27 cellular contexts compared by ENCODE assay signal in the genomic region with DNA sequence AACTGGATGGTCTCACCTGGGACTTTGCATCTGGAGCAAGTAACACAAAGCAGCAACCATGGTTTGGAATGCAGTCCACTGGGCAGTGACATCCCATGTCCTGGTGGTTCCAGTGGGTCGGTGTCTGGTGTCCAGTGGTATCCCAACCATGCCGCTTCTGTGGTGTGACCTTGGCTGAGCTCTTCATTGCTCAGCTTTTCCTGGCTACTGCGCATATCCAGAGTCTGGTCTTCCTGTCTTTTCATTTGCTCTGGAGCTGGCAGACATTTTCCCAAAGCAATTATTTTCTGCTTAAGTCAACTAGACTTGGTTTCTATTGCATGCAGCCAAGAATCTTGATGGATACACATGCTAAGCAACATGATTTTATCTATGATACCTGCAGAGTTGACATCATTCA. TPM values are rescaled to one million over a fixed set of nuclear protein-coding genes. Genes with fewer than 3 reads are reported as not detected.
"Had no signal": no experiment of that assay in that cellular context is flagged by ENCODE, and none has a peak within 500 bp of the region (broad histone marks: within the 10 kb centered on the region; RNA-seq: fewer than 3 reads in every experiment).

No MANE protein-coding gene starts in this region.

- H3K27ac Mint-ChIP-seq: activated naive CD8-positive, alpha-beta T cell treated with anti-CD3 and anti-CD28 coated beads for 36 hours; activated T-cell treated with anti-CD3 and anti-CD28 coated beads, Interleukin-2, amount 50 U/mL, for 24 hours; activated T-helper 2 cell treated with anti-CD3 and anti-CD28 coated beads, Interferon-gamma antibody, Interleukin-2, Interleukin-4, amounts not matched to agents 10 μg/mL and 5 μg/mL and 100 μg/mL, durations not matched to agents 14 hours and 24 hours and 36 hours; neural progenitor cell; stimulated activated naive B cell treated with anti-CD40 and anti-IgM and Interleukin-4, amounts not matched to agents 10 μg/mL and 1 μg/mL and 100 μg/mL, for 72 hours; type B pancreatic cell had no signal

- H3K36me3 Mint-ChIP-seq: activated naive CD8-positive, alpha-beta T cell treated with anti-CD3 and anti-CD28 coated beads for 36 hours; naive thymus-derived CD8-positive, alpha-beta T cell; neural progenitor cell; stimulated activated naive B cell treated with anti-CD40 and anti-IgM and Interleukin-4, amounts not matched to agents 10 μg/mL and 1 μg/mL and 100 μg/mL, for 72 hours had no signal

- H3K4me3 ChIP-seq: coronary artery, left lung, neural progenitor cell, smooth muscle cell, thoracic aorta, vagina had no signal

- H3K4me1 ChIP-seq: left lung, neural progenitor cell, vagina had no signal

- H3K9me3 ChIP-seq: left lung, thoracic aorta, vagina had no signal

- H3K27ac ChIP-seq: coronary artery, left lung, neural progenitor cell, thoracic aorta, vagina, WERI-Rb-1 had no signal

- ATAC-seq: left lung; naive thymus-derived CD8-positive, alpha-beta T cell; sciatic nerve; stimulated activated naive B cell treated with anti-CD40 and anti-IgM and Interleukin-4, amounts not matched to agents 10 μg/mL and 1 μg/mL and 100 μg/mL, for 72 hours had no signal

- H3K27me3 Mint-ChIP-seq: activated naive CD8-positive, alpha-beta T cell treated with anti-CD3 and anti-CD28 coated beads for 36 hours; activated T-cell treated with anti-CD3 and anti-CD28 coated beads, Interleukin-2, amount 50 U/mL, for 24 hours; naive thymus-derived CD8-positive, alpha-beta T cell had no signal

- H3K4me1 Mint-ChIP-seq: neural progenitor cell had no signal

- H3K4me3 Mint-ChIP-seq: activated naive CD8-positive, alpha-beta T cell treated with anti-CD3 and anti-CD28 coated beads for 36 hours; activated T-cell treated with anti-CD3 and anti-CD28 coated beads, Interleukin-2, amount 50 U/mL, for 24 hours; naive thymus-derived CD8-positive, alpha-beta T cell; neural progenitor cell; stimulated activated naive B cell treated with anti-CD40 and anti-IgM and Interleukin-4, amounts not matched to agents 10 μg/mL and 1 μg/mL and 100 μg/mL, for 72 hours; type B pancreatic cell had no signal

- H3K27me3 ChIP-seq: left lung, neural progenitor cell, vagina had no signal

- DNase-seq: activated CD4-positive, CD25-positive, alpha-beta regulatory T cell treated with anti-CD3 and anti-CD28 coated beads, Interleukin-2, amount 50 U/mL, for 72 hours; activated CD8-positive, alpha-beta memory T cell treated with anti-CD3 and anti-CD28 coated beads for 24 hours; activated CD8-positive, alpha-beta memory T cell treated with anti-CD3 and anti-CD28 coated beads, Interleukin-2, amount 50 U/mL, for 4 hours; activated naive CD4-positive, alpha-beta T cell treated with Interleukin-2 at 50 U/mL for 16 hours; activated naive CD8-positive, alpha-beta T cell treated with anti-CD3 and anti-CD28 coated beads for 36 hours; activated T-cell treated with anti-CD3 and anti-CD28 coated beads, Interleukin-2, amount 50 U/mL, for 24 hours; cerebellar nuclear complex; hippocampal formation; kidney glomerular epithelial cell; left lung; naive thymus-derived CD8-positive, alpha-beta T cell; stimulated activated CD4-positive, alpha-beta T cell treated with anti-CD3 and anti-CD28 coated beads, Interleukin-15, amount 100 ng/mL, for 24 hours; stimulated activated naive B cell treated with anti-CD40 and anti-IgM and Interleukin-4, amounts not matched to agents 10 μg/mL and 1 μg/mL and 100 μg/mL, for 72 hours; WERI-Rb-1 had no signal

- H3K36me3 ChIP-seq: left lung, neural progenitor cell, thoracic aorta, vagina, WERI-Rb-1 had no signal

RNA-seq across cellular contexts. Expression of gene CD2, which starts 28.4 kb away (rescaled TPM):
- total RNA-seq: bronchial epithelial cell, epithelial cell of proximal tubule, fibroblast of lung, frontal cortex, lung microvascular endothelial cell, smooth muscle cell had no signal
